ENCODE assay signal across 17 cellular contexts in genomic region chr19:1492474-1493006, GRCh38. TPM values are rescaled to one million over a fixed set of nuclear protein-coding genes. Genes with fewer than 3 reads are reported as not detected.
DNase-seq lines count a peak whose midpoint lies in the region; ATAC-seq, FAIRE-seq and TF ChIP-seq lines count a peak whose summit lies in the region.
"Had no signal": no experiment of that assay in that cellular context is flagged by ENCODE, and none has a peak within 500 bp of the region (broad histone marks: within the 10 kb centered on the region; RNA-seq: fewer than 3 reads in every experiment).

No MANE protein-coding gene starts in this region.

- H3K4me2 ChIP-seq in HepG2 (ENCODE audit: low read depth, low read length), result peak overlapping the region; percentile 94

- in situ Hi-C loops in HepG2 (cut with HindIII; ENCODE audit: extremely low pct_ligation_motif_present, low pct_unique_long_range_greater_than_20kb), result no loop called here

- peak overlapping the region; percentile 9 to 85 (median 77); a peak in 5 of 6 replicates for H3K4me3 ChIP-seq in HepG2 (replicated peaks in 1 of 3; ENCODE audit: insufficient read depth in 1 of 3, low read depth in 2 of 3, low read length in 3 of 3)
- H3K4me3 ChIP-seq in small intestine (ENCODE audit: low read depth in 1 of 2, low read length in 2 of 2), result peak overlapping the region in 1 of 2 donors; percentile 81
- H3K4me3 ChIP-seq: heart right ventricle, SJCRH30 had no signal

- H3K36me3 Mint-ChIP-seq in activated T-cell treated with anti-CD3 and anti-CD28 coated beads, Interleukin-2, amount 50 U/mL, for 72 hours (ENCODE audit: insufficient read depth in 2 of 2), result no peaks in the 10 kb centered on the region
- H3K36me3 Mint-ChIP-seq in activated T-helper 17 cell treated with anti-CD3 and anti-CD28 coated beads, Interleukin-2, amount 50 U/mL, for 72 hours (ENCODE audit: low read depth), result no peaks in the 10 kb centered on the region
- H3K36me3 Mint-ChIP-seq in activated CD4-positive, alpha-beta memory T cell treated with anti-CD3 and anti-CD28 coated beads for 36 hours, result no peaks in the 10 kb centered on the region
- H3K36me3 Mint-ChIP-seq: activated naive CD4-positive, alpha-beta T cell treated with anti-CD3 and anti-CD28 coated beads, Interleukin-2, amount 50 U/mL, for 72 hours had no signal

- H3K4me1 ChIP-seq in HepG2 (ENCODE audit: insufficient read depth, low read length) (peaks cover 48% of the 10 kb centered on the region), small intestine (ENCODE audit: control insufficient read depth in 2 of 2, insufficient read depth in 1 of 2, low read depth in 1 of 2, low read length in 1 of 2) (peaks cover 2 to 8% of the 10 kb centered on the region in 2 donors)

- H3K36me3 ChIP-seq in HepG2 (replicated peaks in 1 of 2; ENCODE audit: control insufficient read depth in 1 of 2, insufficient read depth in 2 of 2, low read length in 2 of 2) (no peaks in the 10 kb centered on the region), small intestine (ENCODE audit: control insufficient read depth in 2 of 2, insufficient read depth in 2 of 2, low read length in 2 of 2) (no peaks in the 10 kb centered on the region)
- H3K36me3 ChIP-seq: heart right ventricle, left ventricle myocardium inferior, SJCRH30 had no signal

- no peak for FAIRE-seq in HepG2 (lab: Jason Lieb, UNC)
- FAIRE-seq in small intestine (lab: Jason Lieb, UNC), result no peak

- no peaks in the 10 kb centered on the region for H3K27me3 ChIP-seq in HepG2 (ENCODE audit: control insufficient read depth in 1 of 2, insufficient read depth in 2 of 2, low read length in 2 of 2)
- H3K27me3 ChIP-seq in small intestine (ENCODE audit: control insufficient read depth in 2 of 2, insufficient read depth in 2 of 2, low read length in 2 of 2), result peaks cover 0 to 5% of the 10 kb centered on the region in 2 donors
- H3K27me3 ChIP-seq: SJCRH30 had no signal

- peaks cover 14% of the 10 kb centered on the region for H3K4me1 Mint-ChIP-seq in activated T-cell treated with anti-CD3 and anti-CD28 coated beads, Interleukin-2, amount 50 U/mL, for 72 hours (ENCODE audit: low read depth)
- H3K4me1 Mint-ChIP-seq in activated T-helper 17 cell treated with anti-CD3 and anti-CD28 coated beads, Interleukin-2, amount 50 U/mL, for 72 hours, result peaks cover 4% of the 10 kb centered on the region
- H3K4me1 Mint-ChIP-seq in activated CD4-positive, alpha-beta memory T cell treated with anti-CD3 and anti-CD28 coated beads for 36 hours (ENCODE audit: low read depth), result peaks cover 13% of the 10 kb centered on the region

- peak in 1 of 2 experiments; percentile 42; a peak in 2 of 4 replicates for TF ChIP-seq POLR2A in HepG2 (IDR thresholded peaks at IDR 0.05; ENCODE audit: insufficient read depth in 1 of 2, low read depth in 2 of 2, low read length in 2 of 2)

- TF ChIP-seq RAD21 in HepG2 (CRISPR knock-in tag; IDR thresholded peaks at IDR 0.05), result no peak

- 0 out of 2 replicates have a peak, but pooled peaks have one; percentile 2 for TF ChIP-seq CTCF in HepG2 (CRISPR knock-in tag; IDR thresholded peaks at IDR 0.05)

- intact Hi-C loops in HepG2 (cut with micrococcal nuclease; ENCODE audit: unreplicated experiment), result no loop called here
- intact Hi-C loops in activated CD4-positive, alpha-beta memory T cell treated with anti-CD3 and anti-CD28 coated beads for 36 hours (cut with micrococcal nuclease), result loop anchor here (5.0 kb wide), 1 partner anchor 35 kb away; no protein-coding TSS in a partner anchor

- H3K9me3 ChIP-seq in HepG2 (ENCODE audit: low read length) (no peaks in the 10 kb centered on the region), small intestine (ENCODE audit: control insufficient read depth, low read depth) (no peaks in the 10 kb centered on the region)
- H3K9me3 ChIP-seq: heart right ventricle, left ventricle myocardium inferior, SJCRH30 had no signal

- 25% methylated on average over 2 of the region's 10 CpGs for WGBS in HepG2 (ENCODE audit: low lambda C conversion rate)
- WGBS in small intestine, 3 donors, result 21 to 59% (median 26%) methylated on average over 10 of the region's 10 CpGs

- peak overlapping the region; percentile 68 for H3K27ac ChIP-seq in HepG2 (ENCODE audit: extremely low read length, insufficient read depth, low read length)
- H3K27ac ChIP-seq in small intestine (ENCODE audit: low read depth in 1 of 2, low read length in 1 of 2), result peak overlapping the region; percentile 65 to 97
- H3K27ac ChIP-seq: heart right ventricle, HL-60, left ventricle myocardium inferior, SJCRH30 had no signal

- no peak overlapping the region for H2AFZ ChIP-seq in HepG2 (ENCODE audit: low read length)

- H3K27me3 Mint-ChIP-seq in activated T-cell treated with anti-CD3 and anti-CD28 coated beads, Interleukin-2, amount 50 U/mL, for 72 hours (ENCODE audit: low read depth), result peaks cover 12% of the 10 kb centered on the region
- no peaks in the 10 kb centered on the region for H3K27me3 Mint-ChIP-seq in activated T-helper 17 cell treated with anti-CD3 and anti-CD28 coated beads, Interleukin-2, amount 50 U/mL, for 72 hours
- H3K27me3 Mint-ChIP-seq in activated CD4-positive, alpha-beta memory T cell treated with anti-CD3 and anti-CD28 coated beads for 36 hours, result peaks cover 2% of the 10 kb centered on the region

- ATAC-seq in activated T-cell treated with anti-CD3 and anti-CD28 coated beads, Interleukin-2, amount 50 U/mL, for 72 hours (replicated peaks in 1 of 2), result no peak
- no peak for ATAC-seq in activated T-helper 17 cell treated with anti-CD3 and anti-CD28 coated beads, Interleukin-2, amount 50 U/mL, for 72 hours (replicated peaks)
- 0 out of 3 replicates have a peak, but pooled peaks have one; percentile 1 for ATAC-seq in HepG2
- ATAC-seq in GM21360 (IDR thresholded peaks at IDR 0.05; ENCODE audit: unreplicated experiment), result no peak
- ATAC-seq: activated naive CD4-positive, alpha-beta T cell treated with anti-CD3 and anti-CD28 coated beads, Interleukin-2, amount 50 U/mL, for 72 hours; heart right ventricle had no signal

- H3K9me3 Mint-ChIP-seq in activated T-cell treated with anti-CD3 and anti-CD28 coated beads, Interleukin-2, amount 50 U/mL, for 72 hours, result no peaks in the 10 kb centered on the region
- no peaks in the 10 kb centered on the region for H3K9me3 Mint-ChIP-seq in activated T-helper 17 cell treated with anti-CD3 and anti-CD28 coated beads, Interleukin-2, amount 50 U/mL, for 72 hours
- no peaks in the 10 kb centered on the region for H3K9me3 Mint-ChIP-seq in activated CD4-positive, alpha-beta memory T cell treated with anti-CD3 and anti-CD28 coated beads for 36 hours
- H3K9me3 Mint-ChIP-seq: activated naive CD4-positive, alpha-beta T cell treated with anti-CD3 and anti-CD28 coated beads, Interleukin-2, amount 50 U/mL, for 72 hours had no signal

- CTCF ChIA-PET in HepG2 (lab: Yijun Ruan, JAX; ENCODE audit: low intra/inter-chr PET ratio, low total read pairs), result no interaction called here
- CTCF ChIA-PET in activated CD4-positive, alpha-beta memory T cell treated with anti-CD3 and anti-CD28 coated beads for 36 hours (lab: Charles Lee), result no interaction called here

- POLR2A ChIA-PET in HepG2 (lab: Yijun Ruan, JAX), result interaction anchor here (1.3 to 3.6 kb wide), 7 partner anchors 11 to 223 kb away, joined by 3 to 34 read pairs (median 9); partner anchors contain the start of gene CIRBP
- POLR2A ChIA-PET in activated CD4-positive, alpha-beta memory T cell treated with anti-CD3 and anti-CD28 coated beads for 36 hours (lab: Charles Lee), result no interaction called here

- H3K9ac ChIP-seq in HepG2 (ENCODE audit: insufficient read depth, low read depth, low read length), result peak overlapping the region; percentile 74

- peaks cover 6% of the 10 kb centered on the region for H3K79me2 ChIP-seq in HepG2 (ENCODE audit: insufficient read depth, low read length)

- TF ChIP-seq EP300 in HepG2 (IDR thresholded peaks at IDR 0.05; ENCODE audit: low read depth in 2 of 2, low read length in 2 of 2) (no peak), HepG2 (CRISPR knock-in tag; IDR thresholded peaks at IDR 0.05; ENCODE audit: borderline replicate concordance) (no peak)

- no peaks in the 10 kb centered on the region for H4K20me1 ChIP-seq in HepG2 (ENCODE audit: insufficient read depth, low read length)

- no TSS peak for BruUV-seq in HepG2 (replicated peaks; lab: Mats Ljungman, UMichigan)

- H3K4me3 Mint-ChIP-seq in activated T-cell treated with anti-CD3 and anti-CD28 coated beads, Interleukin-2, amount 50 U/mL, for 72 hours, result peak overlapping the region; percentile 82 to 85
- H3K4me3 Mint-ChIP-seq in activated T-helper 17 cell treated with anti-CD3 and anti-CD28 coated beads, Interleukin-2, amount 50 U/mL, for 72 hours, result peak overlapping the region; percentile 83
- no peak overlapping the region for H3K4me3 Mint-ChIP-seq in activated CD4-positive, alpha-beta memory T cell treated with anti-CD3 and anti-CD28 coated beads for 36 hours

- H3K27ac Mint-ChIP-seq in activated T-cell treated with anti-CD3 and anti-CD28 coated beads, Interleukin-2, amount 50 U/mL, for 72 hours, result no peak overlapping the region
- no peak overlapping the region for H3K27ac Mint-ChIP-seq in activated T-helper 17 cell treated with anti-CD3 and anti-CD28 coated beads, Interleukin-2, amount 50 U/mL, for 72 hours
- no peak overlapping the region for H3K27ac Mint-ChIP-seq in activated CD4-positive, alpha-beta memory T cell treated with anti-CD3 and anti-CD28 coated beads for 36 hours
- H3K27ac Mint-ChIP-seq: activated naive CD4-positive, alpha-beta T cell treated with anti-CD3 and anti-CD28 coated beads, Interleukin-2, amount 50 U/mL, for 72 hours had no signal

- no peak for DNase-seq in activated T-cell treated with anti-CD3 and anti-CD28 coated beads, Interleukin-2, amount 50 U/mL, for 72 hours
- no peak for DNase-seq in activated T-cell treated with anti-CD3 and anti-CD28 coated beads, Interleukin-2, amount 50 U/mL, for 48 hours
- no peak for DNase-seq in HepG2 (ENCODE audit: low spot score)
- peak; percentile 92 for DNase-seq in small intestine
- no peak for DNase-seq in activated CD4-positive, alpha-beta memory T cell treated with anti-CD3 and anti-CD28 coated beads for 36 hours
- DNase-seq in kidney glomerular epithelial cell (lab: John Stamatoyannopoulos, UW), result no peak
- DNase-seq: cerebellar nuclear complex, COR-L47, H7, heart right ventricle, left ventricle myocardium inferior, SJCRH30 had no signal

RNA-seq across cellular contexts. Expression of gene REEP6, which starts 1.6 kb away (rescaled TPM):
- total RNA-seq in activated T-cell treated with anti-CD3 and anti-CD28 coated beads, Interleukin-2, amount 50 U/mL, for 72 hours, result 1 to 10 TPM; 1.7 to 3.8 TPM
- total RNA-seq in activated T-helper 17 cell treated with anti-CD3 and anti-CD28 coated beads, Interleukin-2, amount 50 U/mL, for 72 hours, result 1 to 10 TPM; 1.7 to 2.2 TPM
- 15.6 and 28.8 TPM in 2 replicates for total RNA-seq in HepG2 (2016; rRNA removed; fragmentation: Illumina TruSeq; extraction: Trizol)
- 21.2 and 31.3 TPM in 2 replicates for total RNA-seq in HepG2 (2016; cell fraction: cytosol; rRNA removed; fragmentation: Illumina TruSeq; extraction: Trizol; ENCODE audit: low read depth)
- 13.3 and 31.5 TPM in 2 replicates for total RNA-seq in HepG2 (2016; cell fraction: insoluble cytoplasmic fraction; rRNA removed; fragmentation: Illumina TruSeq; extraction: Trizol)
- total RNA-seq in HepG2 (2016; cell fraction: membrane; rRNA removed; fragmentation: Illumina TruSeq; extraction: Trizol), result 21.8 and 29.6 TPM in 2 replicates
- 22.0 and 24.7 TPM in 2 replicates for total RNA-seq in HepG2 (2016; cell fraction: nucleus; rRNA removed; fragmentation: Illumina TruSeq; extraction: Trizol)
- polyA plus RNA-seq in HepG2 (2011; rRNA removed) (10.0 and 17.3 TPM in 2 replicates), small intestine (100 to 1,000 TPM; 167 to 363 (median 208) TPM)
- polyA plus RNA-seq in HepG2 (2011; cell fraction: cytosol; rRNA removed), result 10.9 and 13.3 TPM in 2 replicates
- 15.2 and 19.3 TPM in 2 replicates for polyA plus RNA-seq in HepG2 (2011; cell fraction: nucleus; rRNA removed)
- polyA plus RNA-seq in HepG2 (2012), result 31.7 and 32.2 TPM in 2 replicates
- 40.3 and 49.6 TPM in 2 replicates for polyA plus RNA-seq in HepG2 (2016; cell fraction: cytosol; fragmentation: Illumina TruSeq; extraction: Trizol; ENCODE audit: low read depth)
- polyA plus RNA-seq in HepG2 (2016; cell fraction: insoluble cytoplasmic fraction; fragmentation: Illumina TruSeq; extraction: Trizol; ENCODE audit: low read depth), result 23.2 and 29.9 TPM in 2 replicates
- polyA plus RNA-seq in HepG2 (2016; cell fraction: membrane; fragmentation: Illumina TruSeq; extraction: Trizol; ENCODE audit: low read depth), result 43.0 and 49.7 TPM in 2 replicates
- 65.9 and 70.0 TPM in 2 replicates for polyA plus RNA-seq in HepG2 (2016; cell fraction: nucleus; fragmentation: Illumina TruSeq; extraction: Trizol; ENCODE audit: insufficient read depth, low read depth)
- polyA minus RNA-seq in HepG2 (2011; rRNA and poly(A)+ RNA removed; ENCODE audit: low replicate concordance), result 7.1 and 14.8 TPM in 2 replicates
- polyA minus RNA-seq in HepG2 (2011; cell fraction: cytosol; rRNA and poly(A)+ RNA removed), result 12.4 and 14.4 TPM in 2 replicates
- 3.5 and 3.6 TPM in 2 replicates for polyA minus RNA-seq in HepG2 (2011; cell fraction: nucleus; rRNA and poly(A)+ RNA removed)
- 1 to 10 TPM; 1.8 to 1.9 TPM for total RNA-seq in activated CD4-positive, alpha-beta memory T cell treated with anti-CD3 and anti-CD28 coated beads for 36 hours

RNA-seq across cellular contexts. Expression of gene PCSK4, which starts 2.4 kb away (rescaled TPM):
- total RNA-seq in activated T-cell treated with anti-CD3 and anti-CD28 coated beads, Interleukin-2, amount 50 U/mL, for 72 hours, result 10 to 100 TPM; 13.3 to 16.6 TPM
- total RNA-seq in activated T-helper 17 cell treated with anti-CD3 and anti-CD28 coated beads, Interleukin-2, amount 50 U/mL, for 72 hours, result 1 to 10 TPM; 2.4 to 7.8 TPM
- 0.52 and 2.0 TPM in 2 replicates for total RNA-seq in HepG2 (2016; rRNA removed; fragmentation: Illumina TruSeq; extraction: Trizol)
- 0.91 and 1.2 TPM in 2 replicates for total RNA-seq in HepG2 (2016; cell fraction: cytosol; rRNA removed; fragmentation: Illumina TruSeq; extraction: Trizol; ENCODE audit: low read depth)
- total RNA-seq in HepG2 (2016; cell fraction: insoluble cytoplasmic fraction; rRNA removed; fragmentation: Illumina TruSeq; extraction: Trizol), result 1.1 and 1.5 TPM in 2 replicates
- total RNA-seq in HepG2 (2016; cell fraction: membrane; rRNA removed; fragmentation: Illumina TruSeq; extraction: Trizol), result 1.5 and 2.0 TPM in 2 replicates
- total RNA-seq in HepG2 (2016; cell fraction: nucleus; rRNA removed; fragmentation: Illumina TruSeq; extraction: Trizol), result 1.7 and 3.6 TPM in 2 replicates
- polyA plus RNA-seq in HepG2 (2011; rRNA removed) (2.7 and 3.1 TPM in 2 replicates), small intestine (10 to 100 TPM in 2 of 3 donors, 1 to 10 TPM in 1; 5.1 to 13.0 (median 12.5) TPM)
- 0.73 and 1.2 TPM in 2 replicates for polyA plus RNA-seq in HepG2 (2011; cell fraction: cytosol; rRNA removed)
- 62.7 and 100 TPM in 2 replicates for polyA plus RNA-seq in HepG2 (2011; cell fraction: nucleus; rRNA removed)
- 2.9 and 3.0 TPM in 2 replicates for polyA plus RNA-seq in HepG2 (2012)
- 0.60 and 0.88 TPM in 2 replicates for polyA plus RNA-seq in HepG2 (2016; cell fraction: cytosol; fragmentation: Illumina TruSeq; extraction: Trizol; ENCODE audit: low read depth)
- 0.61 and 1.1 TPM in 2 replicates for polyA plus RNA-seq in HepG2 (2016; cell fraction: insoluble cytoplasmic fraction; fragmentation: Illumina TruSeq; extraction: Trizol; ENCODE audit: low read depth)
- 1.2 TPM in 2 replicates for polyA plus RNA-seq in HepG2 (2016; cell fraction: membrane; fragmentation: Illumina TruSeq; extraction: Trizol; ENCODE audit: low read depth)
- polyA plus RNA-seq in HepG2 (2016; cell fraction: nucleus; fragmentation: Illumina TruSeq; extraction: Trizol; ENCODE audit: insufficient read depth, low read depth), result 11.8 and 12.9 TPM in 2 replicates
- polyA minus RNA-seq in HepG2 (2011; rRNA and poly(A)+ RNA removed; ENCODE audit: low replicate concordance), result 0.84 and 1.6 TPM in 2 replicates
- 0.88 and 1.6 TPM in 2 replicates for polyA minus RNA-seq in HepG2 (2011; cell fraction: cytosol; rRNA and poly(A)+ RNA removed)
- polyA minus RNA-seq in HepG2 (2011; cell fraction: nucleus; rRNA and poly(A)+ RNA removed), result 1.7 and 4.6 TPM in 2 replicates
- total RNA-seq in activated CD4-positive, alpha-beta memory T cell treated with anti-CD3 and anti-CD28 coated beads for 36 hours, result 1 to 10 TPM; 1.5 to 2.7 TPM

RNA-seq across cellular contexts. Expression of gene C19orf25, which starts 13.5 kb away (rescaled TPM):
- total RNA-seq in activated T-cell treated with anti-CD3 and anti-CD28 coated beads, Interleukin-2, amount 50 U/mL, for 72 hours, result 10 to 100 TPM; 28.1 to 31.7 TPM
- 10 to 100 TPM; 36.5 to 37.2 TPM for total RNA-seq in activated T-helper 17 cell treated with anti-CD3 and anti-CD28 coated beads, Interleukin-2, amount 50 U/mL, for 72 hours
- 32.3 and 32.4 TPM in 2 replicates for total RNA-seq in HepG2 (2016; rRNA removed; fragmentation: Illumina TruSeq; extraction: Trizol)
- 11.9 and 13.3 TPM in 2 replicates for total RNA-seq in HepG2 (2016; cell fraction: cytosol; rRNA removed; fragmentation: Illumina TruSeq; extraction: Trizol; ENCODE audit: low read depth)
- 34.4 and 35.4 TPM in 2 replicates for total RNA-seq in HepG2 (2016; cell fraction: insoluble cytoplasmic fraction; rRNA removed; fragmentation: Illumina TruSeq; extraction: Trizol)
- 33.2 and 36.2 TPM in 2 replicates for total RNA-seq in HepG2 (2016; cell fraction: membrane; rRNA removed; fragmentation: Illumina TruSeq; extraction: Trizol)
- total RNA-seq in HepG2 (2016; cell fraction: nucleus; rRNA removed; fragmentation: Illumina TruSeq; extraction: Trizol), result 15.1 and 17.1 TPM in 2 replicates
- polyA plus RNA-seq in HepG2 (2011; rRNA removed), result 14.2 and 19.5 TPM in 2 replicates
- 18.3 and 24.5 TPM in 2 replicates for polyA plus RNA-seq in HepG2 (2011; cell fraction: cytosol; rRNA removed)
- polyA plus RNA-seq in HepG2 (2011; cell fraction: nucleus; rRNA removed), result 33.5 and 34.3 TPM in 2 replicates
- 9.6 and 14.8 TPM in 2 replicates for polyA plus RNA-seq in HepG2 (2012)
- polyA plus RNA-seq in HepG2 (2016; cell fraction: cytosol; fragmentation: Illumina TruSeq; extraction: Trizol; ENCODE audit: low read depth), result 11.7 and 15.7 TPM in 2 replicates
- 31.7 and 32.0 TPM in 2 replicates for polyA plus RNA-seq in HepG2 (2016; cell fraction: insoluble cytoplasmic fraction; fragmentation: Illumina TruSeq; extraction: Trizol; ENCODE audit: low read depth)
- polyA plus RNA-seq in HepG2 (2016; cell fraction: membrane; fragmentation: Illumina TruSeq; extraction: Trizol; ENCODE audit: low read depth), result 25.3 and 26.3 TPM in 2 replicates
- 30.3 and 33.5 TPM in 2 replicates for polyA plus RNA-seq in HepG2 (2016; cell fraction: nucleus; fragmentation: Illumina TruSeq; extraction: Trizol; ENCODE audit: insufficient read depth, low read depth)
- polyA minus RNA-seq in HepG2 (2011; rRNA and poly(A)+ RNA removed; ENCODE audit: low replicate concordance), result 15.8 and 20.8 TPM in 2 replicates
- 8.7 and 9.4 TPM in 2 replicates for polyA minus RNA-seq in HepG2 (2011; cell fraction: cytosol; rRNA and poly(A)+ RNA removed)
- 13.3 and 13.6 TPM in 2 replicates for polyA minus RNA-seq in HepG2 (2011; cell fraction: nucleus; rRNA and poly(A)+ RNA removed)
- 10 to 100 TPM; 44.6 to 62.1 (median 61.1) TPM for polyA plus RNA-seq in small intestine
- 10 to 100 TPM; 24.4 to 26.9 TPM for total RNA-seq in activated CD4-positive, alpha-beta memory T cell treated with anti-CD3 and anti-CD28 coated beads for 36 hours

RNA-seq across cellular contexts. Expression of gene ADAMTSL5, which starts 20.3 kb away (rescaled TPM):
- 1 to 10 TPM; 4.3 to 5.5 TPM for total RNA-seq in activated T-cell treated with anti-CD3 and anti-CD28 coated beads, Interleukin-2, amount 50 U/mL, for 72 hours
- 1 to 10 TPM; 3.0 to 3.9 TPM for total RNA-seq in activated T-helper 17 cell treated with anti-CD3 and anti-CD28 coated beads, Interleukin-2, amount 50 U/mL, for 72 hours
- 0.24 and 0.60 TPM in 2 replicates for total RNA-seq in HepG2 (2016; rRNA removed; fragmentation: Illumina TruSeq; extraction: Trizol)
- total RNA-seq in HepG2 (2016; cell fraction: cytosol; rRNA removed; fragmentation: Illumina TruSeq; extraction: Trizol; ENCODE audit: low read depth), result 0.35 and 0.81 TPM in 2 replicates
- total RNA-seq in HepG2 (2016; cell fraction: insoluble cytoplasmic fraction; rRNA removed; fragmentation: Illumina TruSeq; extraction: Trizol), result 0.25 and 0.41 TPM in 2 replicates
- total RNA-seq in HepG2 (2016; cell fraction: membrane; rRNA removed; fragmentation: Illumina TruSeq; extraction: Trizol), result 0.17 and 0.56 TPM in 2 replicates
- total RNA-seq in HepG2 (2016; cell fraction: nucleus; rRNA removed; fragmentation: Illumina TruSeq; extraction: Trizol), result 0.41 and 0.78 TPM in 2 replicates
- polyA plus RNA-seq in HepG2 (2011; rRNA removed) (2.7 and 3.8 TPM in 2 replicates), small intestine (10 to 100 TPM in 2 of 3 donors, 1 to 10 TPM in 1; 6.4 to 24.8 (median 13.2) TPM)
- 1.9 and 2.1 TPM in 2 replicates for polyA plus RNA-seq in HepG2 (2011; cell fraction: cytosol; rRNA removed)
- polyA plus RNA-seq in HepG2 (2011; cell fraction: nucleus; rRNA removed), result 13.4 and 15.1 TPM in 2 replicates
- polyA plus RNA-seq in HepG2 (2012), result 0.63 and 1.1 TPM in 2 replicates
- polyA plus RNA-seq in HepG2 (2016; cell fraction: cytosol; fragmentation: Illumina TruSeq; extraction: Trizol; ENCODE audit: low read depth), result 0.43 and 0.55 TPM in 2 replicates
- 0.76 and 0.82 TPM in 2 replicates for polyA plus RNA-seq in HepG2 (2016; cell fraction: insoluble cytoplasmic fraction; fragmentation: Illumina TruSeq; extraction: Trizol; ENCODE audit: low read depth)
- 0.43 and 0.80 TPM in 2 replicates for polyA plus RNA-seq in HepG2 (2016; cell fraction: membrane; fragmentation: Illumina TruSeq; extraction: Trizol; ENCODE audit: low read depth)
- 2.4 and 2.9 TPM in 2 replicates for polyA plus RNA-seq in HepG2 (2016; cell fraction: nucleus; fragmentation: Illumina TruSeq; extraction: Trizol; ENCODE audit: insufficient read depth, low read depth)
- 1.8 and 6.0 TPM in 2 replicates for polyA minus RNA-seq in HepG2 (2011; rRNA and poly(A)+ RNA removed; ENCODE audit: low replicate concordance)
- polyA minus RNA-seq in HepG2 (2011; cell fraction: cytosol; rRNA and poly(A)+ RNA removed), result 0.79 and 1.8 TPM in 2 replicates
- polyA minus RNA-seq in HepG2 (2011; cell fraction: nucleus; rRNA and poly(A)+ RNA removed), result 1.2 and 1.7 TPM in 2 replicates
- 1 to 10 TPM; 1.9 to 3.7 TPM for total RNA-seq in activated CD4-positive, alpha-beta memory T cell treated with anti-CD3 and anti-CD28 coated beads for 36 hours

RNA-seq across cellular contexts. Expression of gene PLK5, which starts 31.3 kb away (rescaled TPM):
- not detected for total RNA-seq in activated T-cell treated with anti-CD3 and anti-CD28 coated beads, Interleukin-2, amount 50 U/mL, for 72 hours
- total RNA-seq in activated T-helper 17 cell treated with anti-CD3 and anti-CD28 coated beads, Interleukin-2, amount 50 U/mL, for 72 hours, result not detected
- not detected in 2 replicates for total RNA-seq in HepG2 (2016; rRNA removed; fragmentation: Illumina TruSeq; extraction: Trizol)
- total RNA-seq in HepG2 (2016; cell fraction: cytosol; rRNA removed; fragmentation: Illumina TruSeq; extraction: Trizol; ENCODE audit: low read depth), result not detected in 2 replicates
- not detected in 2 replicates for total RNA-seq in HepG2 (2016; cell fraction: insoluble cytoplasmic fraction; rRNA removed; fragmentation: Illumina TruSeq; extraction: Trizol)
- not detected in 2 replicates for total RNA-seq in HepG2 (2016; cell fraction: membrane; rRNA removed; fragmentation: Illumina TruSeq; extraction: Trizol)
- not detected in 2 replicates for total RNA-seq in HepG2 (2016; cell fraction: nucleus; rRNA removed; fragmentation: Illumina TruSeq; extraction: Trizol)
- polyA plus RNA-seq in HepG2 (2011; rRNA removed), result not detected in 2 replicates
- polyA plus RNA-seq in HepG2 (2011; cell fraction: cytosol; rRNA removed), result not detected in 2 replicates
- not detected in 2 replicates for polyA plus RNA-seq in HepG2 (2011; cell fraction: nucleus; rRNA removed)
- not detected in 2 replicates for polyA plus RNA-seq in HepG2 (2012)
- polyA plus RNA-seq in HepG2 (2016; cell fraction: cytosol; fragmentation: Illumina TruSeq; extraction: Trizol; ENCODE audit: low read depth), result not detected in 2 replicates
- polyA plus RNA-seq in HepG2 (2016; cell fraction: insoluble cytoplasmic fraction; fragmentation: Illumina TruSeq; extraction: Trizol; ENCODE audit: low read depth), result not detected in 2 replicates
- not detected in 2 replicates for polyA plus RNA-seq in HepG2 (2016; cell fraction: membrane; fragmentation: Illumina TruSeq; extraction: Trizol; ENCODE audit: low read depth)
- 0.21 TPM in 1 of 2 replicates, not detected in the other for polyA plus RNA-seq in HepG2 (2016; cell fraction: nucleus; fragmentation: Illumina TruSeq; extraction: Trizol; ENCODE audit: insufficient read depth, low read depth)
- not detected in 2 replicates for polyA minus RNA-seq in HepG2 (2011; rRNA and poly(A)+ RNA removed; ENCODE audit: low replicate concordance)
- not detected in 2 replicates for polyA minus RNA-seq in HepG2 (2011; cell fraction: cytosol; rRNA and poly(A)+ RNA removed)
- not detected in 2 replicates for polyA minus RNA-seq in HepG2 (2011; cell fraction: nucleus; rRNA and poly(A)+ RNA removed)
- polyA plus RNA-seq in small intestine, result under 1 TPM in 1 of 3 donors, not detected in 2; 0.25 TPM
- total RNA-seq in activated CD4-positive, alpha-beta memory T cell treated with anti-CD3 and anti-CD28 coated beads for 36 hours, result not detected
- total RNA-seq: activated CD8-positive, alpha-beta memory T cell treated with anti-CD3 and anti-CD28 coated beads for 36 hours; activated naive CD4-positive, alpha-beta T cell treated with anti-CD3 and anti-CD28 coated beads, Interleukin-2, amount 50 U/mL, for 72 hours; left ventricle myocardium inferior; SJCRH30 had no signal
